1 cellular context compared by ENCODE assay signal in genomic region chr4:121551271-121551670, GRCh38.
TF ChIP-seq lines count a peak whose summit lies in the region.

No MANE protein-coding gene starts in this region.

TF ChIP-seq in GM23338, 12 proteins besides CTCF, POLR2A, EP300 and RAD21 (continued from another document):
- TF ChIP-seq ZNF462 (CRISPR knock-in tag; IDR thresholded peaks at IDR 0.05): no peak
- no peak for TF ChIP-seq JUNB (IDR thresholded peaks at IDR 0.05; ENCODE audit: unreplicated experiment)
- no peak for TF ChIP-seq STAT1 (IDR thresholded peaks at IDR 0.05; ENCODE audit: unreplicated experiment)
- TF ChIP-seq EZH2phosphoT487 (IDR thresholded peaks at IDR 0.05; ENCODE audit: unreplicated experiment): no peak
- no peak for TF ChIP-seq NANOG (IDR thresholded peaks at IDR 0.05; ENCODE audit: borderline replicate concordance)
- TF ChIP-seq EZH2 (IDR thresholded peaks at IDR 0.05; ENCODE audit: low read depth, unreplicated experiment): no peak
